Comparison of ENCODE assay signal across 14 cellular contexts in genomic region chr18:23397907-23398306, GRCh38.
"Had no signal": no experiment of that assay in that cellular context is flagged by ENCODE, and none has a peak within 500 bp of the region (broad histone marks: within the 10 kb centered on the region; RNA-seq: fewer than 3 reads in every experiment).

No MANE protein-coding gene starts in this region.

- H3K27me3 ChIP-seq: body of pancreas, gastroesophageal sphincter, tibial nerve had no signal

- DNase-seq: activated CD8-positive, alpha-beta memory T cell treated with anti-CD3 and anti-CD28 coated beads for 24 hours; activated effector memory CD4-positive, alpha-beta T cell treated with anti-CD3 and anti-CD28 coated beads, Interleukin-2, amount 50 U/mL, for 16 hours; amniotic stem cell; body of pancreas; cerebellar nuclear complex; left ventricle myocardium superior; retina; SIG-M5; stimulated activated CD4-positive, alpha-beta T cell treated with anti-CD3 and anti-CD28 coated beads, Interleukin-4, amount 100 ng/mL, for 4 hours had no signal

- H3K4me1 ChIP-seq: body of pancreas, gastroesophageal sphincter had no signal

- H3K4me3 ChIP-seq: body of pancreas, gastroesophageal sphincter, skin epidermis, tibial nerve had no signal

- H3K4me3 Mint-ChIP-seq: dendritic cell treated with granulocyte-macrophage colony-stimulating factor and Interleukin-4, amounts not matched to agents 40 ng/mL and 50 ng/mL, for 4 days had no signal

- ATAC-seq: activated CD4-positive, CD25-positive, alpha-beta regulatory T cell treated with anti-CD3 and anti-CD28 coated beads, Interleukin-2, amount 50 U/mL, for 24 hours; body of pancreas; gastroesophageal sphincter; left ventricle myocardium superior had no signal

- H3K9me3 Mint-ChIP-seq: dendritic cell treated with granulocyte-macrophage colony-stimulating factor and Interleukin-4, amounts not matched to agents 40 ng/mL and 50 ng/mL, for 4 days had no signal

- H3K27ac Mint-ChIP-seq: dendritic cell treated with granulocyte-macrophage colony-stimulating factor and Interleukin-4, amounts not matched to agents 40 ng/mL and 50 ng/mL, for 4 days had no signal

- H3K27me3 Mint-ChIP-seq: dendritic cell treated with granulocyte-macrophage colony-stimulating factor and Interleukin-4, amounts not matched to agents 40 ng/mL and 50 ng/mL, for 4 days had no signal

- H3K9me3 ChIP-seq: body of pancreas, gastroesophageal sphincter, tibial nerve had no signal

- H3K27ac ChIP-seq: body of pancreas, gastroesophageal sphincter, skin epidermis, tibial nerve had no signal

- H3K36me3 ChIP-seq: gastroesophageal sphincter had no signal
